In genomic region chr14:52882824-52883223, GRCh38 we compare ENCODE assay signal across 2 cellular contexts.
TF ChIP-seq lines count a peak whose summit lies in the region.

No MANE protein-coding gene starts in this region.

TF ChIP-seq in GM23338, 12 proteins besides CTCF, POLR2A, EP300 and RAD21:
- TF ChIP-seq, protein P1, sequence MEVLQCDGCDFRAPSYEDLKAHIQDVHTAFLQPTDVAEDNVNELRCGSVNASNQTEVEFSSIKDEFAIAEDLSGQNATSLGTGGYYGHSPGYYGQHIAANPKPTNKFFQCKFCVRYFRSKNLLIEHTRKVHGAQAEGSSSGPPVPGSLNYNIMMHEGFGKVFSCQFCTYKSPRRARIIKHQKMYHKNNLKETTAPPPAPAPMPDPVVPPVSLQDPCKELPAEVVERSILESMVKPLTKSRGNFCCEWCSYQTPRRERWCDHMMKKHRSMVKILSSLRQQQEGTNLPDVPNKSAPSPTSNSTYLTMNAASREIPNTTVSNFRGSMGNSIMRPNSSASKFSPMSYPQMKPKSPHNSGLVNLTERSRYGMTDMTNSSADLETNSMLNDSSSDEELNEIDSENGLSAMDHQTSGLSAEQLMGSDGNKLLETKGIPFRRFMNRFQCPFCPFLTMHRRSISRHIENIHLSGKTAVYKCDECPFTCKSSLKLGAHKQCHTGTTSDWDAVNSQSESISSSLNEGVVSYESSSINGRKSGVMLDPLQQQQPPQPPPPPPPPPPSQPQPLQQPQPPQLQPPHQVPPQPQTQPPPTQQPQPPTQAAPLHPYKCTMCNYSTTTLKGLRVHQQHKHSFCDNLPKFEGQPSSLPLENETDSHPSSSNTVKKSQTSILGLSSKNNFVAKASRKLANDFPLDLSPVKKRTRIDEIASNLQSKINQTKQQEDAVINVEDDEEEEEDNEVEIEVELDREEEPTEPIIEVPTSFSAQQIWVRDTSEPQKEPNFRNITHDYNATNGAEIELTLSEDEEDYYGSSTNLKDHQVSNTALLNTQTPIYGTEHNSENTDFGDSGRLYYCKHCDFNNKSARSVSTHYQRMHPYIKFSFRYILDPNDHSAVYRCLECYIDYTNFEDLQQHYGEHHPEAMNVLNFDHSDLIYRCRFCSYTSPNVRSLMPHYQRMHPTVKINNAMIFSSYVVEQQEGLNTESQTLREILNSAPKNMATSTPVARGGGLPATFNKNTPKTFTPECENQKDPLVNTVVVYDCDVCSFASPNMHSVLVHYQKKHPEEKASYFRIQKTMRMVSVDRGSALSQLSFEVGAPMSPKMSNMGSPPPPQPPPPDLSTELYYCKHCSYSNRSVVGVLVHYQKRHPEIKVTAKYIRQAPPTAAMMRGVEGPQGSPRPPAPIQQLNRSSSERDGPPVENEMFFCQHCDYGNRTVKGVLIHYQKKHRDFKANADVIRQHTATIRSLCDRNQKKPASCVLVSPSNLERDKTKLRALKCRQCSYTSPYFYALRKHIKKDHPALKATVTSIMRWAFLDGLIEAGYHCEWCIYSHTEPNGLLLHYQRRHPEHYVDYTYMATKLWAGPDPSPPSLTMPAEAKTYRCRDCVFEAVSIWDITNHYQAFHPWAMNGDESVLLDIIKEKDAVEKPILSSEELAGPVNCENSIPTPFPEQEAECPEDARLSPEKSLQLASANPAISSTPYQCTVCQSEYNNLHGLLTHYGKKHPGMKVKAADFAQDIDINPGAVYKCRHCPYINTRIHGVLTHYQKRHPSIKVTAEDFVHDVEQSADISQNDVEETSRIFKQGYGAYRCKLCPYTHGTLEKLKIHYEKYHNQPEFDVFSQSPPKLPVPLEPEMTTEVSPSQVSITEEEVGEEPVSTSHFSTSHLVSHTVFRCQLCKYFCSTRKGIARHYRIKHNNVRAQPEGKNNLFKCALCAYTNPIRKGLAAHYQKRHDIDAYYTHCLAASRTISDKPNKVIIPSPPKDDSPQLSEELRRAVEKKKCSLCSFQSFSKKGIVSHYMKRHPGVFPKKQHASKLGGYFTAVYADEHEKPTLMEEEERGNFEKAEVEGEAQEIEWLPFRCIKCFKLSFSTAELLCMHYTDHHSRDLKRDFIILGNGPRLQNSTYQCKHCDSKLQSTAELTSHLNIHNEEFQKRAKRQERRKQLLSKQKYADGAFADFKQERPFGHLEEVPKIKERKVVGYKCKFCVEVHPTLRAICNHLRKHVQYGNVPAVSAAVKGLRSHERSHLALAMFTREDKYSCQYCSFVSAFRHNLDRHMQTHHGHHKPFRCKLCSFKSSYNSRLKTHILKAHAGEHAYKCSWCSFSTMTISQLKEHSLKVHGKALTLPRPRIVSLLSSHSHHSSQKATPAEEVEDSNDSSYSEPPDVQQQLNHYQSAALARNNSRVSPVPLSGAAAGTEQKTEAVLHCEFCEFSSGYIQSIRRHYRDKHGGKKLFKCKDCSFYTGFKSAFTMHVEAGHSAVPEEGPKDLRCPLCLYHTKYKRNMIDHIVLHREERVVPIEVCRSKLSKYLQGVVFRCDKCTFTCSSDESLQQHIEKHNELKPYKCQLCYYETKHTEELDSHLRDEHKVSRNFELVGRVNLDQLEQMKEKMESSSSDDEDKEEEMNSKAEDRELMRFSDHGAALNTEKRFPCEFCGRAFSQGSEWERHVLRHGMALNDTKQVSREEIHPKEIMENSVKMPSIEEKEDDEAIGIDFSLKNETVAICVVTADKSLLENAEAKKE (CRISPR knock-in tag; IDR thresholded peaks at IDR 0.05): no peak
- no peak for TF ChIP-seq POLR2AphosphoS5 (IDR thresholded peaks at IDR 0.05; ENCODE audit: low read depth)
- TF ChIP-seq JUNB (IDR thresholded peaks at IDR 0.05; ENCODE audit: unreplicated experiment): no peak
- TF ChIP-seq EZH2 (IDR thresholded peaks at IDR 0.05; ENCODE audit: low read depth, unreplicated experiment): no peak
- TF ChIP-seq, protein P2, sequence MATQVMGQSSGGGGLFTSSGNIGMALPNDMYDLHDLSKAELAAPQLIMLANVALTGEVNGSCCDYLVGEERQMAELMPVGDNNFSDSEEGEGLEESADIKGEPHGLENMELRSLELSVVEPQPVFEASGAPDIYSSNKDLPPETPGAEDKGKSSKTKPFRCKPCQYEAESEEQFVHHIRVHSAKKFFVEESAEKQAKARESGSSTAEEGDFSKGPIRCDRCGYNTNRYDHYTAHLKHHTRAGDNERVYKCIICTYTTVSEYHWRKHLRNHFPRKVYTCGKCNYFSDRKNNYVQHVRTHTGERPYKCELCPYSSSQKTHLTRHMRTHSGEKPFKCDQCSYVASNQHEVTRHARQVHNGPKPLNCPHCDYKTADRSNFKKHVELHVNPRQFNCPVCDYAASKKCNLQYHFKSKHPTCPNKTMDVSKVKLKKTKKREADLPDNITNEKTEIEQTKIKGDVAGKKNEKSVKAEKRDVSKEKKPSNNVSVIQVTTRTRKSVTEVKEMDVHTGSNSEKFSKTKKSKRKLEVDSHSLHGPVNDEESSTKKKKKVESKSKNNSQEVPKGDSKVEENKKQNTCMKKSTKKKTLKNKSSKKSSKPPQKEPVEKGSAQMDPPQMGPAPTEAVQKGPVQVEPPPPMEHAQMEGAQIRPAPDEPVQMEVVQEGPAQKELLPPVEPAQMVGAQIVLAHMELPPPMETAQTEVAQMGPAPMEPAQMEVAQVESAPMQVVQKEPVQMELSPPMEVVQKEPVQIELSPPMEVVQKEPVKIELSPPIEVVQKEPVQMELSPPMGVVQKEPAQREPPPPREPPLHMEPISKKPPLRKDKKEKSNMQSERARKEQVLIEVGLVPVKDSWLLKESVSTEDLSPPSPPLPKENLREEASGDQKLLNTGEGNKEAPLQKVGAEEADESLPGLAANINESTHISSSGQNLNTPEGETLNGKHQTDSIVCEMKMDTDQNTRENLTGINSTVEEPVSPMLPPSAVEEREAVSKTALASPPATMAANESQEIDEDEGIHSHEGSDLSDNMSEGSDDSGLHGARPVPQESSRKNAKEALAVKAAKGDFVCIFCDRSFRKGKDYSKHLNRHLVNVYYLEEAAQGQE (IDR thresholded peaks at IDR 0.05; ENCODE audit: unreplicated experiment): no peak
- no peak for TF ChIP-seq NANOG (IDR thresholded peaks at IDR 0.05; ENCODE audit: borderline replicate concordance)

TF ChIP-seq in WTC11, 78 proteins besides CTCF, POLR2A, EP300 and RAD21 (continued from another document):
- TF ChIP-seq, protein P3, sequence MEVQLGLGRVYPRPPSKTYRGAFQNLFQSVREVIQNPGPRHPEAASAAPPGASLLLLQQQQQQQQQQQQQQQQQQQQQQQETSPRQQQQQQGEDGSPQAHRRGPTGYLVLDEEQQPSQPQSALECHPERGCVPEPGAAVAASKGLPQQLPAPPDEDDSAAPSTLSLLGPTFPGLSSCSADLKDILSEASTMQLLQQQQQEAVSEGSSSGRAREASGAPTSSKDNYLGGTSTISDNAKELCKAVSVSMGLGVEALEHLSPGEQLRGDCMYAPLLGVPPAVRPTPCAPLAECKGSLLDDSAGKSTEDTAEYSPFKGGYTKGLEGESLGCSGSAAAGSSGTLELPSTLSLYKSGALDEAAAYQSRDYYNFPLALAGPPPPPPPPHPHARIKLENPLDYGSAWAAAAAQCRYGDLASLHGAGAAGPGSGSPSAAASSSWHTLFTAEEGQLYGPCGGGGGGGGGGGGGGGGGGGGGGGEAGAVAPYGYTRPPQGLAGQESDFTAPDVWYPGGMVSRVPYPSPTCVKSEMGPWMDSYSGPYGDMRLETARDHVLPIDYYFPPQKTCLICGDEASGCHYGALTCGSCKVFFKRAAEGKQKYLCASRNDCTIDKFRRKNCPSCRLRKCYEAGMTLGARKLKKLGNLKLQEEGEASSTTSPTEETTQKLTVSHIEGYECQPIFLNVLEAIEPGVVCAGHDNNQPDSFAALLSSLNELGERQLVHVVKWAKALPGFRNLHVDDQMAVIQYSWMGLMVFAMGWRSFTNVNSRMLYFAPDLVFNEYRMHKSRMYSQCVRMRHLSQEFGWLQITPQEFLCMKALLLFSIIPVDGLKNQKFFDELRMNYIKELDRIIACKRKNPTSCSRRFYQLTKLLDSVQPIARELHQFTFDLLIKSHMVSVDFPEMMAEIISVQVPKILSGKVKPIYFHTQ (CRISPR knock-in tag; IDR thresholded peaks at IDR 0.05): no peak
- TF ChIP-seq, protein P4, sequence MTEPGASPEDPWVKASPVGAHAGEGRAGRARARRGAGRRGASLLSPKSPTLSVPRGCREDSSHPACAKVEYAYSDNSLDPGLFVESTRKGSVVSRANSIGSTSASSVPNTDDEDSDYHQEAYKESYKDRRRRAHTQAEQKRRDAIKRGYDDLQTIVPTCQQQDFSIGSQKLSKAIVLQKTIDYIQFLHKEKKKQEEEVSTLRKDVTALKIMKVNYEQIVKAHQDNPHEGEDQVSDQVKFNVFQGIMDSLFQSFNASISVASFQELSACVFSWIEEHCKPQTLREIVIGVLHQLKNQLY (CRISPR knock-in tag; IDR thresholded peaks at IDR 0.05): no peak
- TF ChIP-seq FOXP1 (CRISPR knock-in tag; IDR thresholded peaks at IDR 0.05; ENCODE audit: borderline replicate concordance): no peak
- TF ChIP-seq, protein P5, sequence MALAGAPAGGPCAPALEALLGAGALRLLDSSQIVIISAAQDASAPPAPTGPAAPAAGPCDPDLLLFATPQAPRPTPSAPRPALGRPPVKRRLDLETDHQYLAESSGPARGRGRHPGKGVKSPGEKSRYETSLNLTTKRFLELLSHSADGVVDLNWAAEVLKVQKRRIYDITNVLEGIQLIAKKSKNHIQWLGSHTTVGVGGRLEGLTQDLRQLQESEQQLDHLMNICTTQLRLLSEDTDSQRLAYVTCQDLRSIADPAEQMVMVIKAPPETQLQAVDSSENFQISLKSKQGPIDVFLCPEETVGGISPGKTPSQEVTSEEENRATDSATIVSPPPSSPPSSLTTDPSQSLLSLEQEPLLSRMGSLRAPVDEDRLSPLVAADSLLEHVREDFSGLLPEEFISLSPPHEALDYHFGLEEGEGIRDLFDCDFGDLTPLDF (CRISPR knock-in tag; IDR thresholded peaks at IDR 0.05): no peak
